1 cellular context compared by ENCODE assay signal in the genomic region with DNA sequence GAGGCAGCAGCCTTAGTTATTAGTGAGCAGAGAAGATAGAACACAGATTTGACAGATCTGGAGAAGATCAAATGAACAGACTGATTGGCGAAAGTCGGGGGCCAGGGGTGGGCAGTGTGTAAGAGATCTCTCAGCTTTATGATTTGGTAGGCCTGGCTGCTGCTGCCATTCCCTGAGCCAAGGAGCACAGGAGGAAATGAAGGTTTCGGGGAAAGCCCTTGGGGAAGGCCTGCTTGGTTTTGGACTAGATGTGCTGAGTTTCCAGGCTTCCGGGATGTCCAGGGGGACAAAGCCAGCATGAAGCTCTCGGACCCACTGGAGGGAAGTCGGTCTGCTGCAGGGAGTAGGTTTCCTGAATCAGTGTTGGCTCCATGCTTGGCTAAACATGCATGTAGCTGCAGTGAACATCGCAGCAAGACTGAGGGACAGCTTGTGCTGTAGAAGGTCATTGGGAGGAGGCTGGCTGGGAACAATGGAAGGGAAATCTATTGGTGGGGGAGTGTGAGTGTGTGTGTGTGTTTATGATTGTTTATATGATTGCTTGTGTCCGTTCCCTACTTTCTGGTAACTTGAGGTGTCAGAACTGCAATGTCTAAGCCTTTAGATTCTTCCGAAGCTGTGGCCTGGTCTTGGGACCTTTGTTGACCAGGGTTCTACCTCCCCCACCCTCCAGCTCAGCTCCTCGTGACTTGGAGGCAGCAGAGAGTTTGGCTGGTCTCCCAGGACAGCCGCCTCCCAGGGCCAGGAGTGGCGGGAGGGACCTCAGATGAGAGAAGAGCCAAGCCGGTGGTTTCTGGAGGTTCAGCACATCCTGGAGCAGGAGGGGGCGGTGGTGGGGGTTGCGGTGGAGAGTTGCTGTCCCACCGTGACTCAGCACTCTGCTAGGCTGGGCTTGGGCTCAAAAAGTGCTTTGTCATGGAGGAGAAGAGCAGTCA.
A peak's percentile ranks its signal among the peaks of the same experiment; 100 is the strongest.
TF ChIP-seq lines count a peak whose summit lies in the region.

No MANE protein-coding gene starts in this region.

TF ChIP-seq in K562, 482 proteins besides CTCF, POLR2A, EP300 and RAD21 (continued from another document and continues in another):
- TF ChIP-seq, protein P1, sequence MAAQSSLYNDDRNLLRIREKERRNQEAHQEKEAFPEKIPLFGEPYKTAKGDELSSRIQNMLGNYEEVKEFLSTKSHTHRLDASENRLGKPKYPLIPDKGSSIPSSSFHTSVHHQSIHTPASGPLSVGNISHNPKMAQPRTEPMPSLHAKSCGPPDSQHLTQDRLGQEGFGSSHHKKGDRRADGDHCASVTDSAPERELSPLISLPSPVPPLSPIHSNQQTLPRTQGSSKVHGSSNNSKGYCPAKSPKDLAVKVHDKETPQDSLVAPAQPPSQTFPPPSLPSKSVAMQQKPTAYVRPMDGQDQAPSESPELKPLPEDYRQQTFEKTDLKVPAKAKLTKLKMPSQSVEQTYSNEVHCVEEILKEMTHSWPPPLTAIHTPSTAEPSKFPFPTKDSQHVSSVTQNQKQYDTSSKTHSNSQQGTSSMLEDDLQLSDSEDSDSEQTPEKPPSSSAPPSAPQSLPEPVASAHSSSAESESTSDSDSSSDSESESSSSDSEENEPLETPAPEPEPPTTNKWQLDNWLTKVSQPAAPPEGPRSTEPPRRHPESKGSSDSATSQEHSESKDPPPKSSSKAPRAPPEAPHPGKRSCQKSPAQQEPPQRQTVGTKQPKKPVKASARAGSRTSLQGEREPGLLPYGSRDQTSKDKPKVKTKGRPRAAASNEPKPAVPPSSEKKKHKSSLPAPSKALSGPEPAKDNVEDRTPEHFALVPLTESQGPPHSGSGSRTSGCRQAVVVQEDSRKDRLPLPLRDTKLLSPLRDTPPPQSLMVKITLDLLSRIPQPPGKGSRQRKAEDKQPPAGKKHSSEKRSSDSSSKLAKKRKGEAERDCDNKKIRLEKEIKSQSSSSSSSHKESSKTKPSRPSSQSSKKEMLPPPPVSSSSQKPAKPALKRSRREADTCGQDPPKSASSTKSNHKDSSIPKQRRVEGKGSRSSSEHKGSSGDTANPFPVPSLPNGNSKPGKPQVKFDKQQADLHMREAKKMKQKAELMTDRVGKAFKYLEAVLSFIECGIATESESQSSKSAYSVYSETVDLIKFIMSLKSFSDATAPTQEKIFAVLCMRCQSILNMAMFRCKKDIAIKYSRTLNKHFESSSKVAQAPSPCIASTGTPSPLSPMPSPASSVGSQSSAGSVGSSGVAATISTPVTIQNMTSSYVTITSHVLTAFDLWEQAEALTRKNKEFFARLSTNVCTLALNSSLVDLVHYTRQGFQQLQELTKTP (IDR thresholded peaks at IDR 0.05; ENCODE audit: low read depth in 1 of 2, partially characterized antibody in 2 of 2), result peak; percentile 81 to 95
- TF ChIP-seq ZKSCAN1 (IDR thresholded peaks at IDR 0.05; ENCODE audit: low read depth, low read length), result no peak; the same call in 1 of the 2 replicates
- TF ChIP-seq FOSL1 (tag; conservative IDR thresholded peaks at IDR 0.05), result peak; percentile 93
- peak; percentile 76 for TF ChIP-seq HMGN3 (IDR thresholded peaks at IDR 0.05; ENCODE audit: borderline replicate concordance, extremely low read depth, insufficient read length, low read depth, low read length)
- peak; percentile 96 for TF ChIP-seq NFE2 (IDR thresholded peaks at IDR 0.05; ENCODE audit: low read depth)
- TF ChIP-seq CCNT2 (IDR thresholded peaks at IDR 0.05; ENCODE audit: borderline replicate concordance, extremely low read depth, insufficient read length, low read depth, low read length), result peak; percentile 91
- TF ChIP-seq NFE2L1 (tag; IDR thresholded peaks at IDR 0.05; ENCODE audit: borderline replicate concordance, low read depth), result peak; percentile 99
- TF ChIP-seq, protein P2, sequence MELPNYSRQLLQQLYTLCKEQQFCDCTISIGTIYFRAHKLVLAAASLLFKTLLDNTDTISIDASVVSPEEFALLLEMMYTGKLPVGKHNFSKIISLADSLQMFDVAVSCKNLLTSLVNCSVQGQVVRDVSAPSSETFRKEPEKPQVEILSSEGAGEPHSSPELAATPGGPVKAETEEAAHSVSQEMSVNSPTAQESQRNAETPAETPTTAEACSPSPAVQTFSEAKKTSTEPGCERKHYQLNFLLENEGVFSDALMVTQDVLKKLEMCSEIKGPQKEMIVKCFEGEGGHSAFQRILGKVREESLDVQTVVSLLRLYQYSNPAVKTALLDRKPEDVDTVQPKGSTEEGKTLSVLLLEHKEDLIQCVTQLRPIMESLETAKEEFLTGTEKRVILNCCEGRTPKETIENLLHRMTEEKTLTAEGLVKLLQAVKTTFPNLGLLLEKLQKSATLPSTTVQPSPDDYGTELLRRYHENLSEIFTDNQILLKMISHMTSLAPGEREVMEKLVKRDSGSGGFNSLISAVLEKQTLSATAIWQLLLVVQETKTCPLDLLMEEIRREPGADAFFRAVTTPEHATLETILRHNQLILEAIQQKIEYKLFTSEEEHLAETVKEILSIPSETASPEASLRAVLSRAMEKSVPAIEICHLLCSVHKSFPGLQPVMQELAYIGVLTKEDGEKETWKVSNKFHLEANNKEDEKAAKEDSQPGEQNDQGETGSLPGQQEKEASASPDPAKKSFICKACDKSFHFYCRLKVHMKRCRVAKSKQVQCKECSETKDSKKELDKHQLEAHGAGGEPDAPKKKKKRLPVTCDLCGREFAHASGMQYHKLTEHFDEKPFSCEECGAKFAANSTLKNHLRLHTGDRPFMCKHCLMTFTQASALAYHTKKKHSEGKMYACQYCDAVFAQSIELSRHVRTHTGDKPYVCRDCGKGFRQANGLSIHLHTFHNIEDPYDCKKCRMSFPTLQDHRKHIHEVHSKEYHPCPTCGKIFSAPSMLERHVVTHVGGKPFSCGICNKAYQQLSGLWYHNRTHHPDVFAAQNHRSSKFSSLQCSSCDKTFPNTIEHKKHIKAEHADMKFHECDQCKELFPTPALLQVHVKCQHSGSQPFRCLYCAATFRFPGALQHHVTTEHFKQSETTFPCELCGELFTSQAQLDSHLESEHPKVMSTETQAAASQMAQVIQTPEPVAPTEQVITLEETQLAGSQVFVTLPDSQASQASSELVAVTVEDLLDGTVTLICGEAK (IDR thresholded peaks at IDR 0.05), result peak; percentile 67
- TF ChIP-seq, protein P2 (CRISPR knock-in tag; IDR thresholded peaks at IDR 0.05), result no peak
- peak; percentile 98; the same call in 1 of the 2 replicates for TF ChIP-seq HDGF (IDR thresholded peaks at IDR 0.05)
- TF ChIP-seq, protein P3, sequence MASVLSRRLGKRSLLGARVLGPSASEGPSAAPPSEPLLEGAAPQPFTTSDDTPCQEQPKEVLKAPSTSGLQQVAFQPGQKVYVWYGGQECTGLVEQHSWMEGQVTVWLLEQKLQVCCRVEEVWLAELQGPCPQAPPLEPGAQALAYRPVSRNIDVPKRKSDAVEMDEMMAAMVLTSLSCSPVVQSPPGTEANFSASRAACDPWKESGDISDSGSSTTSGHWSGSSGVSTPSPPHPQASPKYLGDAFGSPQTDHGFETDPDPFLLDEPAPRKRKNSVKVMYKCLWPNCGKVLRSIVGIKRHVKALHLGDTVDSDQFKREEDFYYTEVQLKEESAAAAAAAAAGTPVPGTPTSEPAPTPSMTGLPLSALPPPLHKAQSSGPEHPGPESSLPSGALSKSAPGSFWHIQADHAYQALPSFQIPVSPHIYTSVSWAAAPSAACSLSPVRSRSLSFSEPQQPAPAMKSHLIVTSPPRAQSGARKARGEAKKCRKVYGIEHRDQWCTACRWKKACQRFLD (CRISPR knock-in tag; IDR thresholded peaks at IDR 0.05), result peak; percentile 81
- TF ChIP-seq, protein P4, sequence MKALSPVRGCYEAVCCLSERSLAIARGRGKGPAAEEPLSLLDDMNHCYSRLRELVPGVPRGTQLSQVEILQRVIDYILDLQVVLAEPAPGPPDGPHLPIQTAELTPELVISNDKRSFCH (CRISPR knock-in tag; IDR thresholded peaks at IDR 0.05), result no peak
- TF ChIP-seq, protein P4 (tag; IDR thresholded peaks at IDR 0.05), result peak; percentile 80; the same call in 1 of the 2 replicates
- TF ChIP-seq, protein P5, sequence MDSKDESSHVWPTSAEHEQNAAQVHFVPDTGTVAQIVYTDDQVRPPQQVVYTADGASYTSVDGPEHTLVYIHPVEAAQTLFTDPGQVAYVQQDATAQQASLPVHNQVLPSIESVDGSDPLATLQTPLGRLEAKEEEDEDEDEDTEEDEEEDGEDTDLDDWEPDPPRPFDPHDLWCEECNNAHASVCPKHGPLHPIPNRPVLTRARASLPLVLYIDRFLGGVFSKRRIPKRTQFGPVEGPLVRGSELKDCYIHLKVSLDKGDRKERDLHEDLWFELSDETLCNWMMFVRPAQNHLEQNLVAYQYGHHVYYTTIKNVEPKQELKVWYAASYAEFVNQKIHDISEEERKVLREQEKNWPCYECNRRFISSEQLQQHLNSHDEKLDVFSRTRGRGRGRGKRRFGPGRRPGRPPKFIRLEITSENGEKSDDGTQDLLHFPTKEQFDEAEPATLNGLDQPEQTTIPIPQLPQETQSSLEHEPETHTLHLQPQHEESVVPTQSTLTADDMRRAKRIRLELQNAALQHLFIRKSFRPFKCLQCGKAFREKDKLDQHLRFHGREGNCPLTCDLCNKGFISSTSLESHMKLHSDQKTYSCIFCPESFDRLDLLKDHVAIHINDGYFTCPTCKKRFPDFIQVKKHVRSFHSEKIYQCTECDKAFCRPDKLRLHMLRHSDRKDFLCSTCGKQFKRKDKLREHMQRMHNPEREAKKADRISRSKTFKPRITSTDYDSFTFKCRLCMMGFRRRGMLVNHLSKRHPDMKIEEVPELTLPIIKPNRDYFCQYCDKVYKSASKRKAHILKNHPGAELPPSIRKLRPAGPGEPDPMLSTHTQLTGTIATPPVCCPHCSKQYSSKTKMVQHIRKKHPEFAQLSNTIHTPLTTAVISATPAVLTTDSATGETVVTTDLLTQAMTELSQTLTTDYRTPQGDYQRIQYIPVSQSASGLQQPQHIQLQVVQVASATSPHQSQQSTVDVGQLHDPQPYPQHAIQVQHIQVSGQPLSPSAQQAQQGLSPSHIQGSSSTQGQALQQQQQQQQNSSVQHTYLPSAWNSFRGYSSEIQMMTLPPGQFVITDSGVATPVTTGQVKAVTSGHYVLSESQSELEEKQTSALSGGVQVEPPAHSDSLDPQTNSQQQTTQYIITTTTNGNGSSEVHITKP (IDR thresholded peaks at IDR 0.05; ENCODE audit: partially characterized antibody), result peak; percentile 98
- TF ChIP-seq, protein P6, sequence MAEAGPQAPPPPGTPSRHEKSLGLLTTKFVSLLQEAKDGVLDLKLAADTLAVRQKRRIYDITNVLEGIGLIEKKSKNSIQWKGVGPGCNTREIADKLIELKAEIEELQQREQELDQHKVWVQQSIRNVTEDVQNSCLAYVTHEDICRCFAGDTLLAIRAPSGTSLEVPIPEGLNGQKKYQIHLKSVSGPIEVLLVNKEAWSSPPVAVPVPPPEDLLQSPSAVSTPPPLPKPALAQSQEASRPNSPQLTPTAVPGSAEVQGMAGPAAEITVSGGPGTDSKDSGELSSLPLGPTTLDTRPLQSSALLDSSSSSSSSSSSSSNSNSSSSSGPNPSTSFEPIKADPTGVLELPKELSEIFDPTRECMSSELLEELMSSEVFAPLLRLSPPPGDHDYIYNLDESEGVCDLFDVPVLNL (CRISPR knock-in tag; IDR thresholded peaks at IDR 0.05; ENCODE audit: low read depth), result no peak
- TF ChIP-seq RAD51 (IDR thresholded peaks at IDR 0.05; ENCODE audit: borderline replicate concordance, low read depth), result peak; percentile 83
- peak; percentile 98 for TF ChIP-seq FOXJ2 (tag; IDR thresholded peaks at IDR 0.05)
- peak; percentile 80 for TF ChIP-seq NFATC3 (IDR thresholded peaks at IDR 0.05)
- no peak for TF ChIP-seq NR3C1 (CRISPR knock-in tag; IDR thresholded peaks at IDR 0.05)
- peak; percentile 91 for TF ChIP-seq EGR1 (conservative IDR thresholded peaks at IDR 0.05)
- peak; percentile 72; the same call in 1 of the 2 replicates for TF ChIP-seq POLR2AphosphoS5 (IDR thresholded peaks at IDR 0.05; ENCODE audit: control insufficient read depth, insufficient read depth, low read depth, low read length)
- peak; percentile 59; the same call in 1 of the 2 replicates for TF ChIP-seq TEAD4 (IDR thresholded peaks at IDR 0.05; ENCODE audit: low read length)
- TF ChIP-seq TEAD4 (CRISPR knock-in tag; IDR thresholded peaks at IDR 0.05; ENCODE audit: borderline replicate concordance), result no peak
- peak; percentile 97 for TF ChIP-seq NBN (IDR thresholded peaks at IDR 0.05; ENCODE audit: low read depth)
- TF ChIP-seq, protein P7, sequence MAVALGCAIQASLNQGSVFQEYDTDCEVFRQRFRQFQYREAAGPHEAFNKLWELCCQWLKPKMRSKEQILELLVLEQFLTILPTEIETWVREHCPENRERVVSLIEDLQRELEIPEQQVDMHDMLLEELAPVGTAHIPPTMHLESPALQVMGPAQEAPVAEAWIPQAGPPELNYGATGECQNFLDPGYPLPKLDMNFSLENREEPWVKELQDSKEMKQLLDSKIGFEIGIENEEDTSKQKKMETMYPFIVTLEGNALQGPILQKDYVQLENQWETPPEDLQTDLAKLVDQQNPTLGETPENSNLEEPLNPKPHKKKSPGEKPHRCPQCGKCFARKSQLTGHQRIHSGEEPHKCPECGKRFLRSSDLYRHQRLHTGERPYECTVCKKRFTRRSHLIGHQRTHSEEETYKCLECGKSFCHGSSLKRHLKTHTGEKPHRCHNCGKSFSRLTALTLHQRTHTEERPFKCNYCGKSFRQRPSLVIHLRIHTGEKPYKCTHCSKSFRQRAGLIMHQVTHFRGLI (CRISPR knock-in tag; IDR thresholded peaks at IDR 0.05), result peak; percentile 75; the same call in 1 of the 2 replicates
- TF ChIP-seq POLR2G (IDR thresholded peaks at IDR 0.05; ENCODE audit: low read depth, low read length), result peak; percentile 66
- no peak for TF ChIP-seq FIP1L1 (IDR thresholded peaks at IDR 0.05; ENCODE audit: low read depth, low read length, poor library complexity, severe bottlenecking)
